1 cellular context compared by ENCODE assay signal in the genomic region with DNA sequence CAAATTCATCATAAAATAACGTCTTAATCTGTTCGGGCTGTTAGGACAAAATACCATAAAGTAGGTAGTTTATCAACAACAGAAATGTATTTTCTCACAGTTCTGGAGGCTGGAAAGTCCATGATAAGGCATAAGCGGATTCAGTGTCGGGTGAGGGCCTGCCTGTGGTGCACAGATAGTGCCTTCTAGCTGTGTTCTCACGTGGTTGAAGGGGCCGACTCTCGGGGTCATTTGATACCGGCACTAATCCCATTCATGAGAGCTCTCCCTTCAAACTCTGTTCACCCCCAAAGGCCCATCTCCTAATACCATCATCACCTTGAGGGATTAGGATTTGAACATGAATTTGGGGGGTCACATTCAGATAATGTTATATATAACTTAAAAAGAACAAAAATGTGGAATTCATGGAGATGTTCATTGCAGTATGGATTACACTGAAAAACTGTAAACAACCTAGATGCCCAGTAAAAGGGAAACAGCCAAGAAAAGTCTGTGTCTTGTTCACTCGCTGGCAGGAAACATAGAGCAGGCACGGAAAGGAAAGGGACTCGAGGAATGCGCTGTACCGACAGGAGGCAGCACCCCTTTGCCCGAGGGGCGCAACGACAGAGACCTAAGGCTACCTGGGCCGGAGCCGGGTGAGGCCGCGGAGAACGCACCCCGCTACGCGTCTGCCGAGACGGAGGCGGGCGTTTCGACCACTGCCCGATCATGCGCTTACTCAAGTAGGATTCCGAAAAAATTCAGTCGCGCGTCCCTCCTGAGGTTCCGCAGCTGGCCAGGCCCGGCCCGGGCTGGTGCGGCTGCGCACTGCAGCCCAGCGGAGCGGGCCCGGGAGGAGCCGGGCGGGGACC.
TF ChIP-seq lines count a peak whose summit lies in the region.

No MANE protein-coding gene starts in this region.

TF ChIP-seq in K562, 482 proteins besides CTCF, POLR2A, EP300 and RAD21 (continued from another document and continues in another):
- TF ChIP-seq, protein P1, sequence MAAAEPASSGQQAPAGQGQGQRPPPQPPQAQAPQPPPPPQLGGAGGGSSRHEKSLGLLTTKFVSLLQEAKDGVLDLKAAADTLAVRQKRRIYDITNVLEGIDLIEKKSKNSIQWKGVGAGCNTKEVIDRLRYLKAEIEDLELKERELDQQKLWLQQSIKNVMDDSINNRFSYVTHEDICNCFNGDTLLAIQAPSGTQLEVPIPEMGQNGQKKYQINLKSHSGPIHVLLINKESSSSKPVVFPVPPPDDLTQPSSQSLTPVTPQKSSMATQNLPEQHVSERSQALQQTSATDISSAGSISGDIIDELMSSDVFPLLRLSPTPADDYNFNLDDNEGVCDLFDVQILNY (CRISPR knock-in tag; IDR thresholded peaks at IDR 0.05), result no peak
- TF ChIP-seq ZNF436 (CRISPR knock-in tag; IDR thresholded peaks at IDR 0.05) (0 out of 2 replicates have a peak, but pooled peaks have one; percentile 5), DIDO1 (tag; IDR thresholded peaks at IDR 0.05; ENCODE audit: low read depth) (peak; percentile 28; the same call in 1 of the 2 replicates), HNRNPK (IDR thresholded peaks at IDR 0.05; ENCODE audit: low read depth, low read length, poor library complexity, severe bottlenecking) (no peak), BACH1 (tag; IDR thresholded peaks at IDR 0.05) (peak; percentile 76; the same call in 1 of the 2 replicates), GABPA (tag; conservative IDR thresholded peaks at IDR 0.05; ENCODE audit: low read depth) (no peak), GABPB1 (CRISPR knock-in tag; IDR thresholded peaks at IDR 0.05) (no peak), RBM22 (IDR thresholded peaks at IDR 0.05; ENCODE audit: low read depth, low read length, poor library complexity, severe bottlenecking) (no peak), ZNF263 (CRISPR knock-in tag; IDR thresholded peaks at IDR 0.05; ENCODE audit: borderline replicate concordance) (no peak), ZNF699 (CRISPR knock-in tag; IDR thresholded peaks at IDR 0.05; ENCODE audit: insufficient replicate concordance) (no peak), ZNF282 (CRISPR knock-in tag; IDR thresholded peaks at IDR 0.05) (no peak), RBM17 (IDR thresholded peaks at IDR 0.05; ENCODE audit: borderline replicate concordance, low read depth, low read length) (no peak), CBX8 (IDR thresholded peaks at IDR 0.05; ENCODE audit: borderline replicate concordance, extremely low read depth, low read depth, low read length, poor library complexity, severe bottlenecking) (no peak), ZSCAN29 (IDR thresholded peaks at IDR 0.05) (peak; percentile 85; the same call in 1 of the 2 replicates), RFX5 (IDR thresholded peaks at IDR 0.05; ENCODE audit: low read depth, low read length) (no peak), MAFK (IDR thresholded peaks at IDR 0.05; ENCODE audit: low read length) (no peak), MECOM (CRISPR knock-in tag; IDR thresholded peaks at IDR 0.05) (peak; percentile 29; the same call in 1 of the 2 replicates), DACH1 (IDR thresholded peaks at IDR 0.05; ENCODE audit: partially characterized antibody) (peak; percentile 84), BCL6 (CRISPR knock-in tag; IDR thresholded peaks at IDR 0.05) (peak; percentile 50; the same call in 1 of the 2 replicates), ZKSCAN3 (CRISPR knock-in tag; IDR thresholded peaks at IDR 0.05) (no peak), ZNF274 (IDR thresholded peaks at IDR 0.05; ENCODE audit: borderline replicate concordance, low read depth, low read length) (peak; percentile 80; the same call in 1 of the 2 replicates)
- TF ChIP-seq, protein P2, sequence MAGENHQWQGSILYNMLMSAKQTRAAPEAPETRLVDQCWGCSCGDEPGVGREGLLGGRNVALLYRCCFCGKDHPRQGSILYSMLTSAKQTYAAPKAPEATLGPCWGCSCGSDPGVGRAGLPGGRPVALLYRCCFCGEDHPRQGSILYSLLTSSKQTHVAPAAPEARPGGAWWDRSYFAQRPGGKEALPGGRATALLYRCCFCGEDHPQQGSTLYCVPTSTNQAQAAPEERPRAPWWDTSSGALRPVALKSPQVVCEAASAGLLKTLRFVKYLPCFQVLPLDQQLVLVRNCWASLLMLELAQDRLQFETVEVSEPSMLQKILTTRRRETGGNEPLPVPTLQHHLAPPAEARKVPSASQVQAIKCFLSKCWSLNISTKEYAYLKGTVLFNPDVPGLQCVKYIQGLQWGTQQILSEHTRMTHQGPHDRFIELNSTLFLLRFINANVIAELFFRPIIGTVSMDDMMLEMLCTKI (IDR thresholded peaks at IDR 0.05; ENCODE audit: partially characterized antibody), result no peak
- TF ChIP-seq, protein P3, sequence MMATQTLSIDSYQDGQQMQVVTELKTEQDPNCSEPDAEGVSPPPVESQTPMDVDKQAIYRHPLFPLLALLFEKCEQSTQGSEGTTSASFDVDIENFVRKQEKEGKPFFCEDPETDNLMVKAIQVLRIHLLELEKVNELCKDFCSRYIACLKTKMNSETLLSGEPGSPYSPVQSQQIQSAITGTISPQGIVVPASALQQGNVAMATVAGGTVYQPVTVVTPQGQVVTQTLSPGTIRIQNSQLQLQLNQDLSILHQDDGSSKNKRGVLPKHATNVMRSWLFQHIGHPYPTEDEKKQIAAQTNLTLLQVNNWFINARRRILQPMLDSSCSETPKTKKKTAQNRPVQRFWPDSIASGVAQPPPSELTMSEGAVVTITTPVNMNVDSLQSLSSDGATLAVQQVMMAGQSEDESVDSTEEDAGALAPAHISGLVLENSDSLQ (IDR thresholded peaks at IDR 0.05), result no peak
- TF ChIP-seq, protein P4, sequence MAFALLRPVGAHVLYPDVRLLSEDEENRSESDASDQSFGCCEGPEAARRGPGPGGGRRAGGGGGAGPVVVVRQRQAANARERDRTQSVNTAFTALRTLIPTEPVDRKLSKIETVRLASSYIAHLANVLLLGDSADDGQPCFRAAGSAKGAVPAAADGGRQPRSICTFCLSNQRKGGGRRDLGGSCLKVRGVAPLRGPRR (CRISPR knock-in tag; IDR thresholded peaks at IDR 0.05), result no peak
- TF ChIP-seq, protein P5, sequence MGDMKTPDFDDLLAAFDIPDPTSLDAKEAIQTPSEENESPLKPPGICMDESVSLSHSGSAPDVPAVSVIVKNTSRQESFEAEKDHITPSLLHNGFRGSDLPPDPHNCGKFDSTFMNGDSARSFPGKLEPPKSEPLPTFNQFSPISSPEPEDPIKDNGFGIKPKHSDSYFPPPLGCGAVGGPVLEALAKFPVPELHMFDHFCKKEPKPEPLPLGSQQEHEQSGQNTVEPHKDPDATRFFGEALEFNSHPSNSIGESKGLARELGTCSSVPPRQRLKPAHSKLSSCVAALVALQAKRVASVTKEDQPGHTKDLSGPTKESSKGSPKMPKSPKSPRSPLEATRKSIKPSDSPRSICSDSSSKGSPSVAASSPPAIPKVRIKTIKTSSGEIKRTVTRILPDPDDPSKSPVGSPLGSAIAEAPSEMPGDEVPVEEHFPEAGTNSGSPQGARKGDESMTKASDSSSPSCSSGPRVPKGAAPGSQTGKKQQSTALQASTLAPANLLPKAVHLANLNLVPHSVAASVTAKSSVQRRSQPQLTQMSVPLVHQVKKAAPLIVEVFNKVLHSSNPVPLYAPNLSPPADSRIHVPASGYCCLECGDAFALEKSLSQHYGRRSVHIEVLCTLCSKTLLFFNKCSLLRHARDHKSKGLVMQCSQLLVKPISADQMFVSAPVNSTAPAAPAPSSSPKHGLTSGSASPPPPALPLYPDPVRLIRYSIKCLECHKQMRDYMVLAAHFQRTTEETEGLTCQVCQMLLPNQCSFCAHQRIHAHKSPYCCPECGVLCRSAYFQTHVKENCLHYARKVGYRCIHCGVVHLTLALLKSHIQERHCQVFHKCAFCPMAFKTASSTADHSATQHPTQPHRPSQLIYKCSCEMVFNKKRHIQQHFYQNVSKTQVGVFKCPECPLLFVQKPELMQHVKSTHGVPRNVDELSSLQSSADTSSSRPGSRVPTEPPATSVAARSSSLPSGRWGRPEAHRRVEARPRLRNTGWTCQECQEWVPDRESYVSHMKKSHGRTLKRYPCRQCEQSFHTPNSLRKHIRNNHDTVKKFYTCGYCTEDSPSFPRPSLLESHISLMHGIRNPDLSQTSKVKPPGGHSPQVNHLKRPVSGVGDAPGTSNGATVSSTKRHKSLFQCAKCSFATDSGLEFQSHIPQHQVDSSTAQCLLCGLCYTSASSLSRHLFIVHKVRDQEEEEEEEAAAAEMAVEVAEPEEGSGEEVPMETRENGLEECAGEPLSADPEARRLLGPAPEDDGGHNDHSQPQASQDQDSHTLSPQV (IDR thresholded peaks at IDR 0.05), result peak; percentile 29
- TF ChIP-seq, protein P6, sequence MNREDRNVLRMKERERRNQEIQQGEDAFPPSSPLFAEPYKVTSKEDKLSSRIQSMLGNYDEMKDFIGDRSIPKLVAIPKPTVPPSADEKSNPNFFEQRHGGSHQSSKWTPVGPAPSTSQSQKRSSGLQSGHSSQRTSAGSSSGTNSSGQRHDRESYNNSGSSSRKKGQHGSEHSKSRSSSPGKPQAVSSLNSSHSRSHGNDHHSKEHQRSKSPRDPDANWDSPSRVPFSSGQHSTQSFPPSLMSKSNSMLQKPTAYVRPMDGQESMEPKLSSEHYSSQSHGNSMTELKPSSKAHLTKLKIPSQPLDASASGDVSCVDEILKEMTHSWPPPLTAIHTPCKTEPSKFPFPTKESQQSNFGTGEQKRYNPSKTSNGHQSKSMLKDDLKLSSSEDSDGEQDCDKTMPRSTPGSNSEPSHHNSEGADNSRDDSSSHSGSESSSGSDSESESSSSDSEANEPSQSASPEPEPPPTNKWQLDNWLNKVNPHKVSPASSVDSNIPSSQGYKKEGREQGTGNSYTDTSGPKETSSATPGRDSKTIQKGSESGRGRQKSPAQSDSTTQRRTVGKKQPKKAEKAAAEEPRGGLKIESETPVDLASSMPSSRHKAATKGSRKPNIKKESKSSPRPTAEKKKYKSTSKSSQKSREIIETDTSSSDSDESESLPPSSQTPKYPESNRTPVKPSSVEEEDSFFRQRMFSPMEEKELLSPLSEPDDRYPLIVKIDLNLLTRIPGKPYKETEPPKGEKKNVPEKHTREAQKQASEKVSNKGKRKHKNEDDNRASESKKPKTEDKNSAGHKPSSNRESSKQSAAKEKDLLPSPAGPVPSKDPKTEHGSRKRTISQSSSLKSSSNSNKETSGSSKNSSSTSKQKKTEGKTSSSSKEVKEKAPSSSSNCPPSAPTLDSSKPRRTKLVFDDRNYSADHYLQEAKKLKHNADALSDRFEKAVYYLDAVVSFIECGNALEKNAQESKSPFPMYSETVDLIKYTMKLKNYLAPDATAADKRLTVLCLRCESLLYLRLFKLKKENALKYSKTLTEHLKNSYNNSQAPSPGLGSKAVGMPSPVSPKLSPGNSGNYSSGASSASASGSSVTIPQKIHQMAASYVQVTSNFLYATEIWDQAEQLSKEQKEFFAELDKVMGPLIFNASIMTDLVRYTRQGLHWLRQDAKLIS (CRISPR knock-in tag; IDR thresholded peaks at IDR 0.05), result peak; percentile 53; the same call in 1 of the 2 replicates
- TF ChIP-seq, protein P7, sequence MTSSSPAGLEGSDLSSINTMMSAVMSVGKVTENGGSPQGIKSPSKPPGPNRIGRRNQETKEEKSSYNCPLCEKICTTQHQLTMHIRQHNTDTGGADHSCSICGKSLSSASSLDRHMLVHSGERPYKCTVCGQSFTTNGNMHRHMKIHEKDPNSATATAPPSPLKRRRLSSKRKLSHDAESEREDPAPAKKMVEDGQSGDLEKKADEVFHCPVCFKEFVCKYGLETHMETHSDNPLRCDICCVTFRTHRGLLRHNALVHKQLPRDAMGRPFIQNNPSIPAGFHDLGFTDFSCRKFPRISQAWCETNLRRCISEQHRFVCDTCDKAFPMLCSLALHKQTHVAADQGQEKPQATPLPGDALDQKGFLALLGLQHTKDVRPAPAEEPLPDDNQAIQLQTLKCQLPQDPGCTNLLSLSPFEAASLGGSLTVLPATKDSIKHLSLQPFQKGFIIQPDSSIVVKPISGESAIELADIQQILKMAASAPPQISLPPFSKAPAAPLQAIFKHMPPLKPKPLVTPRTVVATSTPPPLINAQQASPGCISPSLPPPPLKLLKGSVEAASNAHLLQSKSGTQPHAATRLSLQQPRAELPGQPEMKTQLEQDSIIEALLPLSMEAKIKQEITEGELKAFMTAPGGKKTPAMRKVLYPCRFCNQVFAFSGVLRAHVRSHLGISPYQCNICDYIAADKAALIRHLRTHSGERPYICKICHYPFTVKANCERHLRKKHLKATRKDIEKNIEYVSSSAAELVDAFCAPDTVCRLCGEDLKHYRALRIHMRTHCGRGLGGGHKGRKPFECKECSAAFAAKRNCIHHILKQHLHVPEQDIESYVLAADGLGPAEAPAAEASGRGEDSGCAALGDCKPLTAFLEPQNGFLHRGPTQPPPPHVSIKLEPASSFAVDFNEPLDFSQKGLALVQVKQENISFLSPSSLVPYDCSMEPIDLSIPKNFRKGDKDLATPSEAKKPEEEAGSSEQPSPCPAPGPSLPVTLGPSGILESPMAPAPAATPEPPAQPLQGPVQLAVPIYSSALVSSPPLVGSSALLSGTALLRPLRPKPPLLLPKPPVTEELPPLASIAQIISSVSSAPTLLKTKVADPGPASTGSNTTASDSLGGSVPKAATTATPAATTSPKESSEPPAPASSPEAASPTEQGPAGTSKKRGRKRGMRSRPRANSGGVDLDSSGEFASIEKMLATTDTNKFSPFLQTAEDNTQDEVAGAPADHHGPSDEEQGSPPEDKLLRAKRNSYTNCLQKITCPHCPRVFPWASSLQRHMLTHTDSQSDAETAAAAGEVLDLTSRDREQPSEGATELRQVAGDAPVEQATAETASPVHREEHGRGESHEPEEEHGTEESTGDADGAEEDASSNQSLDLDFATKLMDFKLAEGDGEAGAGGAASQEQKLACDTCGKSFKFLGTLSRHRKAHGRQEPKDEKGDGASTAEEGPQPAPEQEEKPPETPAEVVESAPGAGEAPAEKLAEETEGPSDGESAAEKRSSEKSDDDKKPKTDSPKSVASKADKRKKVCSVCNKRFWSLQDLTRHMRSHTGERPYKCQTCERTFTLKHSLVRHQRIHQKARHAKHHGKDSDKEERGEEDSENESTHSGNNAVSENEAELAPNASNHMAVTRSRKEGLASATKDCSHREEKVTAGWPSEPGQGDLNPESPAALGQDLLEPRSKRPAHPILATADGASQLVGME (CRISPR knock-in tag; IDR thresholded peaks at IDR 0.05), result peak; percentile 77; the same call in 1 of the 2 replicates
- TF ChIP-seq, protein P8, sequence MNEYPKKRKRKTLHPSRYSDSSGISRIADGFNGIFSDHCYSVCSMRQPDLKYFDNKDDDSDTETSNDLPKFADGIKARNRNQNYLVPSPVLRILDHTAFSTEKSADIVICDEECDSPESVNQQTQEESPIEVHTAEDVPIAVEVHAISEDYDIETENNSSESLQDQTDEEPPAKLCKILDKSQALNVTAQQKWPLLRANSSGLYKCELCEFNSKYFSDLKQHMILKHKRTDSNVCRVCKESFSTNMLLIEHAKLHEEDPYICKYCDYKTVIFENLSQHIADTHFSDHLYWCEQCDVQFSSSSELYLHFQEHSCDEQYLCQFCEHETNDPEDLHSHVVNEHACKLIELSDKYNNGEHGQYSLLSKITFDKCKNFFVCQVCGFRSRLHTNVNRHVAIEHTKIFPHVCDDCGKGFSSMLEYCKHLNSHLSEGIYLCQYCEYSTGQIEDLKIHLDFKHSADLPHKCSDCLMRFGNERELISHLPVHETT (CRISPR knock-in tag; conservative IDR thresholded peaks at IDR 0.05 in 1 of 2, IDR thresholded peaks at IDR 0.05 in 1 of 2), result peak in 1 of 2 experiments; percentile 93; a peak in 2 of 4 replicates
